Comparison of ENCODE assay signal across 23 cellular contexts in the genomic region with DNA sequence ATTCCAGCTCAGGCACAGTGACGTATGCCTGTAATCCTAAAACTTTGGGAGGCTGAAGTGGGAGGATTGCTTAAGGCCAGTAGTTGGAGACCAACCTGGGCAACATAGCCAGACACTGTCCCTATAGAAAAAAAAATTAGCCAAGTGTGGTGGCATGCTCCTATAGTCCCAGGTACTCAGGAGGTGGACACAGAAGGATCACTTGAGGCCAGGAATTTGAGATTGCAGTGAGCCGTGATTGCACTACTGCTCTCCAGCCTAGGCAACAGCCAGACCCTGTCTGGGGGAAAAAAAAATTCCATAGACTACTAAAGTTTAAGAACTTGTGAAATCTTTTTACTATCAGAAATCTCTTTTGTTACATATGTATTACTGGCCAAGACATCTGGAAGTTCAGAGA.
"Had no signal": no experiment of that assay in that cellular context is flagged by ENCODE, and none has a peak within 500 bp of the region (broad histone marks: within the 10 kb centered on the region; RNA-seq: fewer than 3 reads in every experiment).

No MANE protein-coding gene starts in this region.

- H3K4me3 Mint-ChIP-seq: central memory CD8-positive, alpha-beta T cell; effector memory CD8-positive, alpha-beta T cell; naive thymus-derived CD4-positive, alpha-beta T cell; nephron; neural progenitor cell; stimulated activated memory B cell treated with anti-CD40 and anti-IgM and Interleukin-4, amounts not matched to agents 10 μg/mL and 1 μg/mL and 100 μg/mL, for 72 hours had no signal

- H3K9ac ChIP-seq: neural progenitor cell had no signal

- H3K27ac Mint-ChIP-seq: effector memory CD8-positive, alpha-beta T cell; nephron; neural progenitor cell; stimulated activated memory B cell treated with anti-CD40 and anti-IgM and Interleukin-4, amounts not matched to agents 10 μg/mL and 1 μg/mL and 100 μg/mL, for 72 hours had no signal

- H3K27me3 Mint-ChIP-seq: central memory CD8-positive, alpha-beta T cell; effector memory CD8-positive, alpha-beta T cell; naive thymus-derived CD4-positive, alpha-beta T cell; stimulated activated memory B cell treated with anti-CD40 and anti-IgM and Interleukin-4, amounts not matched to agents 10 μg/mL and 1 μg/mL and 100 μg/mL, for 72 hours had no signal

- H3K9me3 ChIP-seq: esophagus squamous epithelium, gastrocnemius medialis, psoas muscle, spleen, thoracic aorta had no signal

- H3K4me3 ChIP-seq: coronary artery, esophagus squamous epithelium, gastrocnemius medialis, neural progenitor cell, psoas muscle, skin epidermis, spleen, thoracic aorta had no signal

- DNase-seq: effector memory CD8-positive, alpha-beta T cell; erythroblast; esophagus squamous epithelium; gastrocnemius medialis; head of caudate nucleus; mammary epithelial cell; mesendoderm; midbrain; naive thymus-derived CD4-positive, alpha-beta T cell; psoas muscle; right cardiac atrium; spleen; stimulated activated CD4-positive, alpha-beta T cell treated with anti-CD3 and anti-CD28 coated beads, Interleukin-4, amount 100 ng/mL, for 4 hours; stimulated activated naive CD8-positive, alpha-beta T cell treated with anti-CD3 and anti-CD28 coated beads, Interleukin-15, Interleukin-2, amounts not matched to agents 100 U/mL and 50 U/mL, for 24 hours; substantia nigra; trophoblast cell had no signal

- ATAC-seq: effector memory CD8-positive, alpha-beta T cell; gastrocnemius medialis; naive thymus-derived CD4-positive, alpha-beta T cell; psoas muscle; right cardiac atrium; stimulated activated memory B cell treated with anti-CD40 and anti-IgM and Interleukin-4, amounts not matched to agents 10 μg/mL and 1 μg/mL and 100 μg/mL, for 72 hours; stimulated activated naive CD8-positive, alpha-beta T cell treated with anti-CD3 and anti-CD28 coated beads, Interleukin-15, Interleukin-2, amounts not matched to agents 100 U/mL and 50 U/mL, for 24 hours had no signal

- H3K27ac ChIP-seq: coronary artery, esophagus squamous epithelium, neural progenitor cell, psoas muscle, skin epidermis, spleen, thoracic aorta had no signal

- H3K27me3 ChIP-seq: esophagus squamous epithelium, gastrocnemius medialis, neural progenitor cell, spleen had no signal

- H3K4me1 ChIP-seq: neural progenitor cell had no signal
